In the genomic region with DNA sequence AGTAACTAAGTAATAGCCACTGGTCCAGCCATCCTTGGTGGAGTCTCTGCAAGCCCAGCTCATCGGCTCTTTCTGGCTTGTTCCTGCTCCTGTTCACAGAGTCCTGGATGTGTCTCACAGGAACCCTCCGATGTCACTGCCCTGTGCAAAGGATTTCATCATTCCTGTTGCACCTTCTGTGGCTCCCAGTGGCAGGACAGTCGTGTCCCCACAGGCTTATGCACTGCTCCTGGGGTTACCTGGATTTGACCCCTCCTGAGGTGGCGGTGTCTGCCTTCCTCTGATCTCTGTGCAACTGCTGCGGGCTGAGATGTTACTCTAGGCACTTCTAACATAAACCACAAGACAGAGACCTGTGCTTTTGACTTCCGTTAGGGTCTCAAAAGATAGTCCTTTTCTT, we compare ENCODE assay signal across 8 cellular contexts. TPM values are rescaled to one million over a fixed set of nuclear protein-coding genes. Genes with fewer than 3 reads are reported as not detected.
DNase-seq lines count a peak whose midpoint lies in the region; ATAC-seq and TF ChIP-seq lines count a peak whose summit lies in the region.
"Had no signal": no experiment of that assay in that cellular context is flagged by ENCODE, and none has a peak within 500 bp of the region (broad histone marks: within the 10 kb centered on the region; RNA-seq: fewer than 3 reads in every experiment).

No MANE protein-coding gene starts in this region.

- H3K23ac ChIP-seq in mesendoderm (ENCODE audit: low read length): no peak overlapping the region

- H3K4me1 Mint-ChIP-seq in activated CD8-positive, alpha-beta T cell treated with anti-CD3 and anti-CD28 coated beads for 36 hours (ENCODE audit: low read depth): peaks cover 82% of the 10 kb centered on the region
- peaks cover 72% of the 10 kb centered on the region for H3K4me1 Mint-ChIP-seq in stimulated activated effector memory CD8-positive, alpha-beta T cell treated with anti-CD3 and anti-CD28 coated beads, Interleukin-12 subunit alpha, Interleukin-12 subunit beta, amount 100 ng/mL, for 72 hours
- no peaks in the 10 kb centered on the region for H3K4me1 Mint-ChIP-seq in osteocyte (ENCODE audit: unreplicated experiment)

- DNase-seq in activated CD8-positive, alpha-beta T cell treated with anti-CD3 and anti-CD28 coated beads for 36 hours: peak; percentile 71
- peak in 1 of 2 donors; percentile 65 for DNase-seq in stimulated activated effector memory CD8-positive, alpha-beta T cell treated with anti-CD3 and anti-CD28 coated beads, Interleukin-12 subunit alpha, Interleukin-12 subunit beta, amount 100 ng/mL, for 72 hours (ENCODE audit: low spot score in 2 of 2)
- DNase-seq in NCI-H2081 treated with DMSO at 0.1 percent for 48 hours (lab: John Stamatoyannopoulos, UW) (no peak), mesendoderm (no peak), osteocyte (ENCODE audit: extremely low spot score, unreplicated experiment) (no peak)

- no peak overlapping the region for H4K8ac ChIP-seq in mesendoderm (ENCODE audit: low read depth, low read length)

- H2BK5ac ChIP-seq in mesendoderm (ENCODE audit: low read length): no peak overlapping the region

- H2AK5ac ChIP-seq in mesendoderm (ENCODE audit: low read length): no peak overlapping the region

- peak overlapping the region; percentile 73 for H3K27ac Mint-ChIP-seq in activated CD8-positive, alpha-beta T cell treated with anti-CD3 and anti-CD28 coated beads for 36 hours
- peak overlapping the region; percentile 67 for H3K27ac Mint-ChIP-seq in stimulated activated effector memory CD8-positive, alpha-beta T cell treated with anti-CD3 and anti-CD28 coated beads, Interleukin-12 subunit alpha, Interleukin-12 subunit beta, amount 100 ng/mL, for 72 hours
- no peak overlapping the region for H3K27ac Mint-ChIP-seq in osteocyte (ENCODE audit: unreplicated experiment)

- H2BK120ac ChIP-seq in mesendoderm (ENCODE audit: low read depth, low read length): no peak overlapping the region

- no peak overlapping the region for H3K4ac ChIP-seq in mesendoderm (ENCODE audit: low read depth, low read length)

- no peaks in the 10 kb centered on the region for H3K79me2 ChIP-seq in mesendoderm (ENCODE audit: control insufficient read depth, insufficient read depth, low read length)

- intact Hi-C loops in activated CD8-positive, alpha-beta T cell treated with anti-CD3 and anti-CD28 coated beads for 36 hours (cut with micrococcal nuclease): no loop called here

- H3K4me1 ChIP-seq in mesendoderm (ENCODE audit: control insufficient read depth, low read depth, low read length): no peaks in the 10 kb centered on the region

- H3K18ac ChIP-seq in mesendoderm (ENCODE audit: low read length): no peak overlapping the region

- no peak overlapping the region for H2BK15ac ChIP-seq in mesendoderm (replicated peaks; ENCODE audit: low read depth)

- H3K4me3 Mint-ChIP-seq in activated CD8-positive, alpha-beta T cell treated with anti-CD3 and anti-CD28 coated beads for 36 hours: peak overlapping the region; percentile 49
- H3K4me3 Mint-ChIP-seq in stimulated activated effector memory CD8-positive, alpha-beta T cell treated with anti-CD3 and anti-CD28 coated beads, Interleukin-12 subunit alpha, Interleukin-12 subunit beta, amount 100 ng/mL, for 72 hours: peak overlapping the region; percentile 58
- H3K4me3 Mint-ChIP-seq in osteocyte (ENCODE audit: unreplicated experiment): no peak overlapping the region

- ATAC-seq in GM19324 (IDR thresholded peaks at IDR 0.05; ENCODE audit: low FRiP score, unreplicated experiment): peak; percentile 43
- peak; percentile 72 for ATAC-seq in HG02943 (IDR thresholded peaks at IDR 0.05; ENCODE audit: low read depth, unreplicated experiment)
- peak; percentile 66 for ATAC-seq in activated CD8-positive, alpha-beta T cell treated with anti-CD3 and anti-CD28 coated beads for 36 hours
- peak; percentile 61 for ATAC-seq in stimulated activated effector memory CD8-positive, alpha-beta T cell treated with anti-CD3 and anti-CD28 coated beads, Interleukin-12 subunit alpha, Interleukin-12 subunit beta, amount 100 ng/mL, for 72 hours

- no CpG with 5 or more reads among the region's 6 CpGs for WGBS in mesendoderm (ENCODE audit: extremely low coverage, insufficient coverage, low lambda C conversion rate)

- H3K36me3 Mint-ChIP-seq in activated CD8-positive, alpha-beta T cell treated with anti-CD3 and anti-CD28 coated beads for 36 hours (ENCODE audit: low read depth): peaks cover 50% of the 10 kb centered on the region
- peaks cover 34% of the 10 kb centered on the region for H3K36me3 Mint-ChIP-seq in stimulated activated effector memory CD8-positive, alpha-beta T cell treated with anti-CD3 and anti-CD28 coated beads, Interleukin-12 subunit alpha, Interleukin-12 subunit beta, amount 100 ng/mL, for 72 hours
- no peaks in the 10 kb centered on the region for H3K36me3 Mint-ChIP-seq in osteocyte (ENCODE audit: unreplicated experiment)

- POLR2A ChIA-PET in activated CD8-positive, alpha-beta T cell treated with anti-CD3 and anti-CD28 coated beads for 36 hours (lab: Charles Lee): interaction anchor here (0.9 to 2.3 kb wide), 4 partner anchors 18 to 30 kb away, joined by 3 to 6 read pairs (median 4); no protein-coding TSS in a partner anchor

- H3K27me3 ChIP-seq in mesendoderm (ENCODE audit: insufficient read depth, low read length, poor library complexity): no peaks in the 10 kb centered on the region

- H3K9ac ChIP-seq in mesendoderm (ENCODE audit: low read length): no peak overlapping the region

- CTCF ChIA-PET in activated CD8-positive, alpha-beta T cell treated with anti-CD3 and anti-CD28 coated beads for 36 hours (lab: Charles Lee): interaction anchor here (1.5 to 2.1 kb wide), 4 partner anchors 9 to 133 kb away, joined by 3 to 8 read pairs (median 5); no protein-coding TSS in a partner anchor

- H3K79me1 ChIP-seq in mesendoderm (ENCODE audit: low read length): no peaks in the 10 kb centered on the region

- H3K4me3 ChIP-seq in mesendoderm (ENCODE audit: low read length): no peak overlapping the region
- H3K4me3 ChIP-seq: skin epidermis had no signal

- H3K36me3 ChIP-seq in mesendoderm (ENCODE audit: control insufficient read depth, insufficient read depth, low read length): no peaks in the 10 kb centered on the region

- no peaks in the 10 kb centered on the region for H3K9me3 Mint-ChIP-seq in activated CD8-positive, alpha-beta T cell treated with anti-CD3 and anti-CD28 coated beads for 36 hours
- no peaks in the 10 kb centered on the region for H3K9me3 Mint-ChIP-seq in stimulated activated effector memory CD8-positive, alpha-beta T cell treated with anti-CD3 and anti-CD28 coated beads, Interleukin-12 subunit alpha, Interleukin-12 subunit beta, amount 100 ng/mL, for 72 hours
- no peaks in the 10 kb centered on the region for H3K9me3 Mint-ChIP-seq in osteocyte (ENCODE audit: unreplicated experiment)

- no peak for TF ChIP-seq CTCF in activated CD8-positive, alpha-beta T cell treated with anti-CD3 and anti-CD28 coated beads for 36 hours (IDR thresholded peaks at IDR 0.05)
- no peak for TF ChIP-seq CTCF in osteocyte (IDR thresholded peaks at IDR 0.05)

- H3K27me3 Mint-ChIP-seq in activated CD8-positive, alpha-beta T cell treated with anti-CD3 and anti-CD28 coated beads for 36 hours: no peaks in the 10 kb centered on the region
- H3K27me3 Mint-ChIP-seq in osteocyte (ENCODE audit: unreplicated experiment): no peaks in the 10 kb centered on the region

- H3K4me2 ChIP-seq in mesendoderm (ENCODE audit: low read length): no peak overlapping the region

- no peak overlapping the region for H3K27ac ChIP-seq in mesendoderm (ENCODE audit: low read depth, low read length)

- H4K5ac ChIP-seq in mesendoderm (ENCODE audit: low read length): no peak overlapping the region

- no peak overlapping the region for H3K56ac ChIP-seq in mesendoderm (ENCODE audit: low read length)

RNA-seq across cellular contexts. Expression of gene APBB1IP, which starts 30.6 kb away (rescaled TPM):
- total RNA-seq in activated CD8-positive, alpha-beta T cell treated with anti-CD3 and anti-CD28 coated beads for 36 hours: 10 to 100 TPM; 61.9 to 64.8 TPM
- 0.11 TPM for polyA plus RNA-seq in mesendoderm (2013, experiment 1 of 2)
- 0.06 TPM for polyA plus RNA-seq in mesendoderm (2013, experiment 2 of 2)
- total RNA-seq in osteocyte: not detected in 2 replicates

Comparison
In these comparisons a context has a peak if more than half of its experiments do, and no peak if none do; other contexts are left out.
1. RNA of gene APBB1IP, which starts 30.6 kb away (total RNA-seq): 61.9 to 64.8 TPM in activated CD8-positive, alpha-beta T cell treated with anti-CD3 and anti-CD28 coated beads for 36 hours; not detected in osteocyte; every median in the first group is over 10 times any median in the second.
2. Peak in every context shown above with its lines, with median percentiles within 50 percentile points of each other: ATAC-seq.